In genomic region chr11:82895437-82896091, GRCh38 we compare ENCODE assay signal across 10 cellular contexts. TPM values are rescaled to one million over a fixed set of nuclear protein-coding genes. Genes with fewer than 3 reads are reported as not detected.
A peak's percentile ranks its signal among the peaks of the same experiment; 100 is the strongest.
DNase-seq lines count a peak whose midpoint lies in the region; ATAC-seq and TF ChIP-seq lines count a peak whose summit lies in the region.
"Had no signal": no experiment of that assay in that cellular context is flagged by ENCODE, and none has a peak within 500 bp of the region (broad histone marks: within the 10 kb centered on the region; RNA-seq: fewer than 3 reads in every experiment).

No MANE protein-coding gene starts in this region.

- H3K4me1 ChIP-seq in breast epithelium, result peaks cover 0 to 13% of the 10 kb centered on the region in 2 donors
- H3K4me1 ChIP-seq: prostate gland had no signal

- no peak overlapping the region for H3K27ac ChIP-seq in breast epithelium
- H3K27ac ChIP-seq: prostate gland had no signal

- no peak overlapping the region for H3K4me3 Mint-ChIP-seq in progenitor cell of endocrine pancreas (ENCODE audit: low read depth)
- no peak overlapping the region for H3K4me3 Mint-ChIP-seq in activated CD8-positive, alpha-beta T cell treated with anti-CD3 and anti-CD28 coated beads, Interleukin-2, amount 10 ng/mL, durations not matched to agents 7 days and 5 days

- H3K27ac Mint-ChIP-seq in progenitor cell of endocrine pancreas, result peak overlapping the region; percentile 11
- no peak overlapping the region for H3K27ac Mint-ChIP-seq in activated CD8-positive, alpha-beta T cell treated with anti-CD3 and anti-CD28 coated beads, Interleukin-2, amount 10 ng/mL, durations not matched to agents 7 days and 5 days

- TF ChIP-seq CTCF in progenitor cell of endocrine pancreas (IDR thresholded peaks at IDR 0.05; ENCODE audit: unreplicated experiment), result no peak
- no peak for TF ChIP-seq CTCF in breast epithelium (IDR thresholded peaks at IDR 0.05)

- no peaks in the 10 kb centered on the region for H3K9me3 Mint-ChIP-seq in progenitor cell of endocrine pancreas (ENCODE audit: low read depth)
- H3K9me3 Mint-ChIP-seq in activated CD8-positive, alpha-beta T cell treated with anti-CD3 and anti-CD28 coated beads, Interleukin-2, amount 10 ng/mL, durations not matched to agents 7 days and 5 days (ENCODE audit: insufficient read depth), result no peaks in the 10 kb centered on the region

- no peaks in the 10 kb centered on the region for H3K9me3 ChIP-seq in breast epithelium
- H3K9me3 ChIP-seq: prostate gland had no signal

- TF ChIP-seq POLR2A in breast epithelium (IDR thresholded peaks at IDR 0.05), result no peak

- H3K4me3 ChIP-seq in breast epithelium, result no peak overlapping the region
- H3K4me3 ChIP-seq: prostate gland had no signal

- no peaks in the 10 kb centered on the region for H3K36me3 ChIP-seq in breast epithelium
- H3K36me3 ChIP-seq: prostate gland had no signal

- intact Hi-C loops in breast epithelium (cut with DNase I; ENCODE audit: low total_unique reads) (no loop called here), posterior vena cava (cut with DNase I) (no loop called here)

- H3K36me3 Mint-ChIP-seq in progenitor cell of endocrine pancreas (ENCODE audit: insufficient read depth), result peaks cover 1% of the 10 kb centered on the region
- peaks cover 2% of the 10 kb centered on the region for H3K36me3 Mint-ChIP-seq in activated CD8-positive, alpha-beta T cell treated with anti-CD3 and anti-CD28 coated beads, Interleukin-2, amount 10 ng/mL, durations not matched to agents 7 days and 5 days (ENCODE audit: low read depth)

- CTCF ChIA-PET in activated CD8-positive, alpha-beta T cell treated with anti-CD3 and anti-CD28 coated beads, Interleukin-2, amount 10 ng/mL, durations not matched to agents 7 days and 5 days (lab: Charles Lee), result interaction anchor here (0.7 to 2.1 kb wide), 3 partner anchors 11 to 32 kb away, joined by 4 to 21 read pairs (median 6); no protein-coding TSS in a partner anchor

- DNase-seq in NCI-H69 (lab: John Stamatoyannopoulos, UW), result peak; percentile 14
- no peak for DNase-seq in progenitor cell of endocrine pancreas (ENCODE audit: low spot score, unreplicated experiment)
- no peak for DNase-seq in breast epithelium (ENCODE audit: low spot score in 2 of 2)
- no peak for DNase-seq in posterior vena cava (ENCODE audit: low spot score)
- no peak for DNase-seq in activated CD8-positive, alpha-beta T cell treated with anti-CD3 and anti-CD28 coated beads, Interleukin-2, amount 10 ng/mL, durations not matched to agents 7 days and 5 days
- DNase-seq: DMS79, NCI-H226 had no signal

- POLR2A ChIA-PET in activated CD8-positive, alpha-beta T cell treated with anti-CD3 and anti-CD28 coated beads, Interleukin-2, amount 10 ng/mL, durations not matched to agents 7 days and 5 days (lab: Charles Lee), result no interaction called here

- H3K4me1 Mint-ChIP-seq in progenitor cell of endocrine pancreas (ENCODE audit: low read depth), result peaks cover 20% of the 10 kb centered on the region
- H3K4me1 Mint-ChIP-seq in activated CD8-positive, alpha-beta T cell treated with anti-CD3 and anti-CD28 coated beads, Interleukin-2, amount 10 ng/mL, durations not matched to agents 7 days and 5 days (ENCODE audit: low read depth), result peaks cover 27% of the 10 kb centered on the region

- H3K27me3 ChIP-seq in breast epithelium, result no peaks in the 10 kb centered on the region

- H3K27me3 Mint-ChIP-seq in progenitor cell of endocrine pancreas, result no peaks in the 10 kb centered on the region
- no peaks in the 10 kb centered on the region for H3K27me3 Mint-ChIP-seq in activated CD8-positive, alpha-beta T cell treated with anti-CD3 and anti-CD28 coated beads, Interleukin-2, amount 10 ng/mL, durations not matched to agents 7 days and 5 days (ENCODE audit: low read depth)

- ATAC-seq in GM18870 (IDR thresholded peaks at IDR 0.05; ENCODE audit: unreplicated experiment) (peak; percentile 25), HG02798 (IDR thresholded peaks at IDR 0.05; ENCODE audit: poor library complexity, unreplicated experiment) (peak; percentile 21)
- no peak for ATAC-seq in activated CD8-positive, alpha-beta T cell treated with anti-CD3 and anti-CD28 coated beads, Interleukin-2, amount 10 ng/mL, durations not matched to agents 7 days and 5 days

RNA-seq across cellular contexts. Expression of gene PRCP, which starts 4.7 kb away (rescaled TPM):
- total RNA-seq in progenitor cell of endocrine pancreas (66.3 and 81.4 TPM in 2 replicates), breast epithelium (10 to 100 TPM; 54.4 to 87.7 (median 61.8) TPM), posterior vena cava (100 to 1,000 TPM in 1 of 2 donors, 10 to 100 TPM in 1; 75.9 to 107 TPM)
- total RNA-seq in activated CD8-positive, alpha-beta T cell treated with anti-CD3 and anti-CD28 coated beads, Interleukin-2, amount 10 ng/mL, durations not matched to agents 7 days and 5 days, result 10 to 100 TPM; 17.2 to 18.2 TPM

RNA-seq across cellular contexts. Expression of gene DDIAS, which starts 6.0 kb away (rescaled TPM):
- 7.1 and 7.8 TPM in 2 replicates for total RNA-seq in progenitor cell of endocrine pancreas
- total RNA-seq in breast epithelium, result 1 to 10 TPM in 2 of 3 donors, under 1 TPM in 1; 0.66 to 2.5 (median 1.3) TPM
- 1 to 10 TPM in 1 of 2 donors, under 1 TPM in 1; 0.86 to 1.2 TPM for total RNA-seq in posterior vena cava
- 10 to 100 TPM; 16.8 to 18.6 TPM for total RNA-seq in activated CD8-positive, alpha-beta T cell treated with anti-CD3 and anti-CD28 coated beads, Interleukin-2, amount 10 ng/mL, durations not matched to agents 7 days and 5 days
